Comparison of ENCODE assay signal across 8 cellular contexts in genomic region chr11:122863704-122864326, GRCh38. TPM values are rescaled to one million over a fixed set of nuclear protein-coding genes. Genes with fewer than 3 reads are reported as not detected.
DNase-seq lines count a peak whose midpoint lies in the region; ATAC-seq and TF ChIP-seq lines count a peak whose summit lies in the region.

No MANE protein-coding gene starts in this region.

- H4K8ac ChIP-seq in IMR-90 (ENCODE audit: low read depth in 2 of 2, low read length in 2 of 2) = no peak overlapping the region

- dilution Hi-C loops in IMR-90 (cut with HindIII; ENCODE audit: low sequenced_read_pairs, unreplicated experiment) = loop anchor here (25.0 kb wide), 1 partner anchor 173 kb away; no protein-coding TSS in a partner anchor

- no peak overlapping the region for H2BK20ac ChIP-seq in IMR-90 (ENCODE audit: low read depth, low read length)

- POLR2A ChIA-PET in IMR-90 (lab: Charles Lee; ENCODE audit: unreplicated experiment) = no interaction called here

- peak; percentile 96 for TF ChIP-seq CTCF in IMR-90 (conservative IDR thresholded peaks at IDR 0.05; ENCODE audit: low read depth, low read length)
- TF ChIP-seq CTCF in lung (IDR thresholded peaks at IDR 0.05; ENCODE audit: control extremely low read depth, extremely low read depth) = peak; percentile 73

- H3K14ac ChIP-seq in IMR-90 (replicated peaks; ENCODE audit: low read depth, low read length) = no peak overlapping the region

- H3K4me3 ChIP-seq in IMR-90 (ENCODE audit: insufficient read depth, low read depth, low read length) (no peak overlapping the region), lung (no peak overlapping the region)

- no peak overlapping the region for H3K56ac ChIP-seq in IMR-90 (ENCODE audit: extremely low read depth, insufficient read depth, low read length)

- no peak overlapping the region for H4K5ac ChIP-seq in IMR-90 (ENCODE audit: low read depth, low read length)

- H3K9me1 ChIP-seq in IMR-90 (ENCODE audit: insufficient read depth, low read length) = no peaks in the 10 kb centered on the region

- H3K27me3 ChIP-seq in IMR-90 (ENCODE audit: control insufficient read depth, insufficient read depth, low read length) = peaks cover 32% of the 10 kb centered on the region
- no peaks in the 10 kb centered on the region for H3K27me3 ChIP-seq in lung (ENCODE audit: control insufficient read depth, insufficient read depth)

- no CpG with 5 or more reads among the region's 7 CpGs for WGBS in IMR-90 (ENCODE audit: extremely low coverage in 2 of 2, insufficient read length in 1 of 2), 2 experiments
- WGBS in lung, 2 donors = 26 to 34% methylated on average over 7 of the region's 7 CpGs

- H3K36me3 Mint-ChIP-seq in activated T-helper 17 cell treated with anti-CD3 and anti-CD28 coated beads, Interleukin-2, amount 50 U/mL, for 72 hours (ENCODE audit: low read depth) = no peaks in the 10 kb centered on the region

- CTCF ChIA-PET in IMR-90 (lab: Yijun Ruan, JAX) = interaction anchor here (0.6 to 3.7 kb wide), 20 partner anchors 9 to 1371 kb away, joined by 3 to 53 read pairs (median 3); no protein-coding TSS in a partner anchor

- no peak overlapping the region for H2BK5ac ChIP-seq in IMR-90 (ENCODE audit: low read depth, low read length, poor library complexity, severe bottlenecking)

- H2BK15ac ChIP-seq in IMR-90 (ENCODE audit: low read depth, low read length) = no peak overlapping the region

- TF ChIP-seq POLR2A in IMR-90 (IDR thresholded peaks at IDR 0.05; ENCODE audit: low read depth, low read length) = no peak

- H2AFZ ChIP-seq in IMR-90 (replicated peaks; ENCODE audit: low read length, poor library complexity) = no peak overlapping the region

- no peaks in the 10 kb centered on the region for H3K4me1 Mint-ChIP-seq in activated T-helper 17 cell treated with anti-CD3 and anti-CD28 coated beads, Interleukin-2, amount 50 U/mL, for 72 hours

- no peaks in the 10 kb centered on the region for H3K9me3 Mint-ChIP-seq in activated T-helper 17 cell treated with anti-CD3 and anti-CD28 coated beads, Interleukin-2, amount 50 U/mL, for 72 hours

- TF ChIP-seq RAD21 in IMR-90 (IDR thresholded peaks at IDR 0.05; ENCODE audit: low read length) = peak; percentile 86

- intact Hi-C loops in IMR-90 (cut with micrococcal nuclease) = loop anchor here (1.0 kb wide), 3 partner anchors 159 to 397 kb away; no protein-coding TSS in a partner anchor

- H3K23ac ChIP-seq in IMR-90 (ENCODE audit: low read depth, low read length) = no peak overlapping the region

- H3K4me1 ChIP-seq in IMR-90 (ENCODE audit: control insufficient read depth, insufficient read depth, low read length) (no peaks in the 10 kb centered on the region), lung (ENCODE audit: control insufficient read depth in 2 of 2, insufficient read depth in 2 of 2, low read length in 2 of 2) (no peaks in the 10 kb centered on the region)

- no peak overlapping the region for H3K18ac ChIP-seq in IMR-90 (ENCODE audit: low read depth, low read length)

- in situ Hi-C loops in IMR-90 (cut with MboI; ENCODE audit: low sequenced_read_pairs) = loop anchor here (25.0 kb wide), 1 partner anchor 398 kb away; no protein-coding TSS in a partner anchor

- H2AK9ac ChIP-seq in IMR-90 (replicated peaks; ENCODE audit: low read depth, low read length, poor library complexity) = no peak overlapping the region

- no TSS peak for BruUV-seq in IMR-90 (replicated peaks; lab: Mats Ljungman, UMichigan)

- no peak overlapping the region for H3K4me2 ChIP-seq in IMR-90 (ENCODE audit: low read depth, low read length)

- H3K4ac ChIP-seq in IMR-90 (ENCODE audit: low read depth, low read length) = no peak overlapping the region

- no peak overlapping the region for H2BK120ac ChIP-seq in IMR-90 (ENCODE audit: low read depth, low read length)

- DNase-seq in COLO829 (ENCODE audit: low spot score) = peak; percentile 59
- peak; percentile 50 for DNase-seq in IMR-90
- DNase-seq in SKM-1 (lab: John Stamatoyannopoulos, UW; ENCODE audit: unreplicated experiment) = peak; percentile 27
- peak; percentile 73 for DNase-seq in cerebellar cortex (ENCODE audit: low spot score)
- DNase-seq in lung (ENCODE audit: low spot score) = no peak
- DNase-seq in NCI-H2171 treated with DMSO at 0.1 percent for 48 hours (lab: John Stamatoyannopoulos, UW) = no peak

- H3K27ac Mint-ChIP-seq in activated T-helper 17 cell treated with anti-CD3 and anti-CD28 coated beads, Interleukin-2, amount 50 U/mL, for 72 hours = no peak overlapping the region

- no peak overlapping the region for H2AK5ac ChIP-seq in IMR-90 (ENCODE audit: low read depth, low read length)

- H3K9ac ChIP-seq in IMR-90 (ENCODE audit: low read depth, low read length) = no peak overlapping the region

- ATAC-seq in IMR-90 (ENCODE audit: low read depth) (peak; percentile 57; the same call in 1 of the 2 replicates), lung (ENCODE audit: insufficient read depth, low FRiP score) (no peak), HG02678 (IDR thresholded peaks at IDR 0.05; ENCODE audit: unreplicated experiment) (no peak)
- ATAC-seq in activated T-helper 17 cell treated with anti-CD3 and anti-CD28 coated beads, Interleukin-2, amount 50 U/mL, for 72 hours (replicated peaks) = no peak

- H3K27me3 Mint-ChIP-seq in activated T-helper 17 cell treated with anti-CD3 and anti-CD28 coated beads, Interleukin-2, amount 50 U/mL, for 72 hours = peaks cover 42% of the 10 kb centered on the region

- H4K91ac ChIP-seq in IMR-90 (ENCODE audit: insufficient read depth, low read depth, low read length) = no peak overlapping the region

- no peaks in the 10 kb centered on the region for H3K9me3 ChIP-seq in IMR-90 (ENCODE audit: control insufficient read depth, insufficient read depth, low read length)
- no peaks in the 10 kb centered on the region for H3K9me3 ChIP-seq in lung (ENCODE audit: control insufficient read depth in 2 of 2, insufficient read depth in 1 of 2, low read length in 1 of 2)

- no peaks in the 10 kb centered on the region for H3K79me1 ChIP-seq in IMR-90 (ENCODE audit: low read depth in 1 of 2, low read length in 2 of 2)

- H4K20me1 ChIP-seq in IMR-90 (ENCODE audit: insufficient read depth, low read length) = no peaks in the 10 kb centered on the region

- no peak overlapping the region for H3K27ac ChIP-seq in IMR-90 (ENCODE audit: insufficient read depth, low read length)
- no peak overlapping the region for H3K27ac ChIP-seq in lung (ENCODE audit: low read depth in 1 of 2, low read length in 1 of 2)

- H3K36me3 ChIP-seq in IMR-90 (ENCODE audit: control insufficient read depth, insufficient read depth, low read length) (no peaks in the 10 kb centered on the region), lung (ENCODE audit: control insufficient read depth in 2 of 2, insufficient read depth in 2 of 2, low read length in 2 of 2) (no peaks in the 10 kb centered on the region)

- no peak overlapping the region for H3K4me3 Mint-ChIP-seq in activated T-helper 17 cell treated with anti-CD3 and anti-CD28 coated beads, Interleukin-2, amount 50 U/mL, for 72 hours

TF ChIP-seq in IMR-90, 13 proteins besides CTCF, POLR2A, EP300 and RAD21:
- peak; percentile 89 for TF ChIP-seq SMC3 (IDR thresholded peaks at IDR 0.05; ENCODE audit: low read depth, low read length)
- TF ChIP-seq, protein P1, sequence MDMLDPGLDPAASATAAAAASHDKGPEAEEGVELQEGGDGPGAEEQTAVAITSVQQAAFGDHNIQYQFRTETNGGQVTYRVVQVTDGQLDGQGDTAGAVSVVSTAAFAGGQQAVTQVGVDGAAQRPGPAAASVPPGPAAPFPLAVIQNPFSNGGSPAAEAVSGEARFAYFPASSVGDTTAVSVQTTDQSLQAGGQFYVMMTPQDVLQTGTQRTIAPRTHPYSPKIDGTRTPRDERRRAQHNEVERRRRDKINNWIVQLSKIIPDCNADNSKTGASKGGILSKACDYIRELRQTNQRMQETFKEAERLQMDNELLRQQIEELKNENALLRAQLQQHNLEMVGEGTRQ (IDR thresholded peaks at IDR 0.05; ENCODE audit: low read depth, low read length) = no peak

RNA-seq across cellular contexts. Expression of gene JHY, which starts 18.7 kb away (rescaled TPM):
- total RNA-seq in IMR-90 (2012; rRNA removed) = 0.54 and 0.56 TPM in 2 replicates
- polyA plus RNA-seq in IMR-90 (2012; rRNA removed) = 0.46 and 0.51 TPM in 2 replicates
- polyA plus RNA-seq in IMR-90 (2012; cell fraction: cytosol; rRNA removed) = 0.14 and 0.24 TPM in 2 replicates
- polyA plus RNA-seq in IMR-90 (2012; cell fraction: nucleus; rRNA removed; ENCODE audit: low replicate concordance) = 0.11 and 0.48 TPM in 2 replicates
- 10 to 100 TPM; 10.8 to 11.0 TPM for total RNA-seq in lung
- polyA plus RNA-seq in lung = 1 to 10 TPM; 2.4 to 3.7 TPM
- total RNA-seq in activated T-helper 17 cell treated with anti-CD3 and anti-CD28 coated beads, Interleukin-2, amount 50 U/mL, for 72 hours = 1 to 10 TPM; 1.2 to 1.5 TPM

RNA-seq across cellular contexts. Expression of gene CRTAM, which starts 25.5 kb away (rescaled TPM):
- total RNA-seq in IMR-90 (2012; rRNA removed) (not detected in 2 replicates), lung (1 to 10 TPM in 1 of 2 donors, under 1 TPM in 1; 0.28 to 1.7 TPM)
- polyA plus RNA-seq in IMR-90 (2012; rRNA removed) (not detected in 2 replicates), lung (1 to 10 TPM; 2.4 to 2.8 TPM)
- not detected in 2 replicates for polyA plus RNA-seq in IMR-90 (2012; cell fraction: cytosol; rRNA removed)
- not detected in 2 replicates for polyA plus RNA-seq in IMR-90 (2012; cell fraction: nucleus; rRNA removed; ENCODE audit: low replicate concordance)
- total RNA-seq in activated T-helper 17 cell treated with anti-CD3 and anti-CD28 coated beads, Interleukin-2, amount 50 U/mL, for 72 hours = under 1 TPM in 1 of 2 donors, not detected in 1; 0.11 TPM

Comparison
In these comparisons a context has a peak if more than half of its experiments do, and no peak if none do; other contexts are left out.
1. DNase-seq: peak in COLO829 (single experiment), IMR-90 (single experiment), SKM-1 (single experiment) and cerebellar cortex (single experiment); none in lung (single experiment) and NCI-H2171 treated with DMSO at 0.1 percent for 48 hours (single experiment).